Comparison of ENCODE assay signal across 27 cellular contexts in the genomic region with DNA sequence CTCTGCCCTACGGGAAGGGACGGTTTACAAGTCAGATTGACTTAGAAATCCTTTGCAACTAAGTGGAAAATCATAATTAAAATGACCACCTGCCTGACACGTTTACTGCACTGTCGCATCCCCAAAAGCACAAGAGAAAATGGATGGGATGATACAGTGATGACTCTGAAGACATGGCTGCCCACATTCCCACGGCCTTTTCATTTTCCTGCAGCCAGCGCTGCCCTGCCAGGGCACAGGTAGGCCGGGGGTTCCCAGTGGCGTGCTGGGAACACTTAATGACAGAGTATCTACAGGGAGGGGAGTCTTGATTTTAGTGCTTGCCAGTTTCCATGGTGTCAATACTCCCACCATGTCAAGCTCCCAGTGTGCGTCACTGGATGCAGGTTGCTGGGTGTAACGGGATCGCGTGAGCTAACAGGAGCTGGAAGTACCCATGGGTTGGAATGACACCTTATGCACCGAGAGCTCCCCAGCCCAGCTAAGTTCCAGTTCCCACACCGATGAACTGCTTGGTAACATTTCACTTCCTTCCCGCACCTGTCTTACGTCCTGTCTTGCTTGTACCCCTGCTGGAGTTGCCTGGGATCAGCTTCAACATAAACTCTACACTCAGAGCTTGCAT.
"Had no signal": no experiment of that assay in that cellular context is flagged by ENCODE, and none has a peak within 500 bp of the region (broad histone marks: within the 10 kb centered on the region; RNA-seq: fewer than 3 reads in every experiment).

No MANE protein-coding gene starts in this region.

- H3K4me3 Mint-ChIP-seq: activated CD4-positive, alpha-beta T cell treated with anti-CD3 and anti-CD28 coated beads for 36 hours; activated CD4-positive, alpha-beta T cell treated with anti-CD3 and anti-CD28 coated beads, Interleukin-2, amount 10 ng/mL, durations not matched to agents 24 days and 14 days; activated CD8-positive, alpha-beta T cell treated with anti-CD3 and anti-CD28 coated beads for 36 hours; activated naive CD4-positive, alpha-beta T cell treated with anti-CD3 and anti-CD28 coated beads, Interleukin-2, amount 10 ng/mL, durations not matched to agents 7 days and 5 days; activated naive CD8-positive, alpha-beta T cell treated with anti-CD3 and anti-CD28 coated beads, Interleukin-2, amount 10 ng/mL, durations not matched to agents 7 days and 5 days; activated T-cell treated with anti-CD3 and anti-CD28 coated beads, Interleukin-2, amount 50 U/mL, for 24 hours; activated T-cell treated with anti-CD3 and anti-CD28 coated beads, Interleukin-2, amount 50 U/mL, for 72 hours; brain; T-helper 17 cell; T-helper 2 cell treated with Interferon-gamma antibody and Interleukin-4, amounts not matched to agents 5 μg/mL and 100 μg/mL, for 36 hours had no signal

- H3K4me1 Mint-ChIP-seq: activated CD4-positive, alpha-beta T cell treated with anti-CD3 and anti-CD28 coated beads, Interleukin-2, amount 10 ng/mL, durations not matched to agents 24 days and 14 days; activated naive CD4-positive, alpha-beta T cell treated with anti-CD3 and anti-CD28 coated beads, Interleukin-2, amount 10 ng/mL, durations not matched to agents 7 days and 5 days; activated naive CD8-positive, alpha-beta T cell treated with anti-CD3 and anti-CD28 coated beads, Interleukin-2, amount 10 ng/mL, durations not matched to agents 7 days and 5 days; T-helper 17 cell had no signal

- H3K9me3 Mint-ChIP-seq: activated CD4-positive, alpha-beta T cell treated with anti-CD3 and anti-CD28 coated beads, Interleukin-2, amount 10 ng/mL, durations not matched to agents 24 days and 14 days; activated CD8-positive, alpha-beta T cell treated with anti-CD3 and anti-CD28 coated beads for 36 hours; activated naive CD4-positive, alpha-beta T cell treated with anti-CD3 and anti-CD28 coated beads, Interleukin-2, amount 10 ng/mL, durations not matched to agents 7 days and 5 days; activated naive CD4-positive, alpha-beta T cell treated with anti-CD3 and anti-CD28 coated beads, Interleukin-2, amount 50 U/mL, for 72 hours; activated naive CD8-positive, alpha-beta T cell treated with anti-CD3 and anti-CD28 coated beads, Interleukin-2, amount 10 ng/mL, durations not matched to agents 7 days and 5 days; activated T-cell treated with anti-CD3 and anti-CD28 coated beads, Interleukin-2, amount 50 U/mL, for 24 hours; activated T-cell treated with anti-CD3 and anti-CD28 coated beads, Interleukin-2, amount 50 U/mL, for 72 hours; T-helper 2 cell treated with Interferon-gamma antibody and Interleukin-4, amounts not matched to agents 5 μg/mL and 100 μg/mL, for 36 hours had no signal

- DNase-seq: activated CD4-positive, alpha-beta T cell treated with anti-CD3 and anti-CD28 coated beads for 36 hours; activated CD4-positive, alpha-beta T cell treated with anti-CD3 and anti-CD28 coated beads, Interleukin-2, amount 10 ng/mL, durations not matched to agents 24 days and 14 days; activated CD4-positive, CD25-positive, alpha-beta regulatory T cell; activated CD4-positive, CD25-positive, alpha-beta regulatory T cell treated with anti-CD3 and anti-CD28 coated beads, Interleukin-2, amount 50 U/mL, for 72 hours; activated CD8-positive, alpha-beta memory T cell treated with anti-CD3 and anti-CD28 coated beads, Interleukin-2, amount 50 U/mL, for 48 hours; activated CD8-positive, alpha-beta T cell treated with anti-CD3 and anti-CD28 coated beads for 36 hours; activated gamma-delta T cell; activated naive CD4-positive, alpha-beta T cell; activated naive CD4-positive, alpha-beta T cell treated with anti-CD3 and anti-CD28 coated beads, Interleukin-2, amount 10 ng/mL, durations not matched to agents 7 days and 5 days; activated naive CD8-positive, alpha-beta T cell treated with anti-CD3 and anti-CD28 coated beads, Interleukin-2, amount 10 ng/mL, durations not matched to agents 7 days and 5 days; activated T-cell treated with anti-CD3 and anti-CD28 coated beads for 4 hours; activated T-cell treated with anti-CD3 and anti-CD28 coated beads, Interleukin-2, amount 50 U/mL, for 24 hours; activated T-cell treated with anti-CD3 and anti-CD28 coated beads, Interleukin-2, amount 50 U/mL, for 72 hours; central memory CD4-positive, alpha-beta T cell; cortex of kidney; dermis blood vessel endothelial cell; effector CD8-positive, alpha-beta T cell; foreskin fibroblast; T-helper 1 cell; T-helper 17 cell; T1000 had no signal

- H3K27me3 Mint-ChIP-seq: activated naive CD8-positive, alpha-beta T cell treated with anti-CD3 and anti-CD28 coated beads, Interleukin-2, amount 10 ng/mL, durations not matched to agents 7 days and 5 days had no signal

- ATAC-seq: activated CD4-positive, alpha-beta T cell treated with anti-CD3 and anti-CD28 coated beads for 36 hours; activated CD8-positive, alpha-beta T cell treated with anti-CD3 and anti-CD28 coated beads for 36 hours; activated naive CD4-positive, alpha-beta T cell treated with anti-CD3 and anti-CD28 coated beads, Interleukin-2, amount 50 U/mL, for 72 hours; activated T-cell treated with anti-CD3 and anti-CD28 coated beads, Interleukin-2, amount 50 U/mL, for 72 hours; T-helper 17 cell had no signal

- H3K27ac Mint-ChIP-seq: activated CD4-positive, alpha-beta T cell treated with anti-CD3 and anti-CD28 coated beads for 36 hours; activated CD4-positive, alpha-beta T cell treated with anti-CD3 and anti-CD28 coated beads, Interleukin-2, amount 10 ng/mL, durations not matched to agents 24 days and 14 days; activated CD8-positive, alpha-beta T cell treated with anti-CD3 and anti-CD28 coated beads for 36 hours; activated naive CD4-positive, alpha-beta T cell treated with anti-CD3 and anti-CD28 coated beads, Interleukin-2, amount 10 ng/mL, durations not matched to agents 7 days and 5 days; activated naive CD4-positive, alpha-beta T cell treated with anti-CD3 and anti-CD28 coated beads, Interleukin-2, amount 50 U/mL, for 72 hours; activated naive CD8-positive, alpha-beta T cell treated with anti-CD3 and anti-CD28 coated beads, Interleukin-2, amount 10 ng/mL, durations not matched to agents 7 days and 5 days; activated T-cell treated with anti-CD3 and anti-CD28 coated beads, Interleukin-2, amount 50 U/mL, for 24 hours; activated T-cell treated with anti-CD3 and anti-CD28 coated beads, Interleukin-2, amount 50 U/mL, for 72 hours; T-helper 17 cell; T-helper 2 cell treated with Interferon-gamma antibody and Interleukin-4, amounts not matched to agents 5 μg/mL and 100 μg/mL, for 36 hours had no signal

- H3K4me3 ChIP-seq: ascending aorta, breast epithelium, cardiac muscle cell had no signal

- H3K36me3 Mint-ChIP-seq: activated naive CD4-positive, alpha-beta T cell treated with anti-CD3 and anti-CD28 coated beads, Interleukin-2, amount 10 ng/mL, durations not matched to agents 7 days and 5 days; activated naive CD4-positive, alpha-beta T cell treated with anti-CD3 and anti-CD28 coated beads, Interleukin-2, amount 50 U/mL, for 72 hours; activated naive CD8-positive, alpha-beta T cell treated with anti-CD3 and anti-CD28 coated beads, Interleukin-2, amount 10 ng/mL, durations not matched to agents 7 days and 5 days; brain had no signal
